ENCODE assay signal across 38 cellular contexts in the genomic region with DNA sequence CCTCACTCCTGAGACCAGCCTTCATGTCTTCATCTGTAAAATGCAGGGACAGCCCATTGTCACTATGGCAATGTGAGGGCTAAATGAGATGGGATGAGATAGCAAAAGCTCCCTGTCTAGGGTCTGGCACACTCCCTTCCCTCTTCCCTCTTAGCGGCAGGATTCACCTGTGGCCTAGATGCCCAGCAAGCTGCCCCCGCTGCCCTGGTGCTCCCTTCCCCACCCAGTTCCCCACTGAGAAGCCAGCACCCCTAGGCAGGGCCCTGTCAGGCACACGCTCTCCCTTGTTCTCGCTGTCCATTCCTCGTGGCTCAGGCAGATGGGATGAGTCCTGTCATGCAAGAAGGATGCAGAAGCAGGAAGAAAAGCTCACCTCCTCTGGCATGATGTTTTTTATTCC.
"Had no signal": no experiment of that assay in that cellular context is flagged by ENCODE, and none has a peak within 500 bp of the region (broad histone marks: within the 10 kb centered on the region; RNA-seq: fewer than 3 reads in every experiment).

No MANE protein-coding gene starts in this region.

- H3K4me3 Mint-ChIP-seq: activated B cell treated with CpG ODN at 0.5 μM for 24 hours; activated CD4-positive, alpha-beta memory T cell treated with anti-CD3 and anti-CD28 coated beads, Interleukin-2, amount 10 ng/mL, durations not matched to agents 7 days and 5 days; activated CD4-positive, alpha-beta T cell treated with anti-CD3 and anti-CD28 coated beads, Interleukin-2, amount 10 ng/mL, durations not matched to agents 24 days and 14 days; activated CD8-positive, alpha-beta memory T cell treated with anti-CD3 and anti-CD28 coated beads, Interleukin-2, amount 10 ng/mL, durations not matched to agents 7 days and 5 days; activated CD8-positive, alpha-beta T cell treated with anti-CD3 and anti-CD28 coated beads, Interleukin-2, amount 10 ng/mL, durations not matched to agents 7 days and 5 days; activated naive CD4-positive, alpha-beta T cell treated with anti-CD3 and anti-CD28 coated beads, Interleukin-2, amount 10 ng/mL, durations not matched to agents 7 days and 5 days; activated naive CD4-positive, alpha-beta T cell treated with anti-CD3 and anti-CD28 coated beads, Interleukin-2, amount 50 U/mL, for 24 hours; activated naive CD8-positive, alpha-beta T cell; activated naive CD8-positive, alpha-beta T cell treated with anti-CD3 and anti-CD28 coated beads, Interleukin-2, amount 10 ng/mL, durations not matched to agents 7 days and 5 days; activated naive CD8-positive, alpha-beta T cell treated with anti-CD3 and anti-CD28 coated beads, Interleukin-2, amount 50 U/mL, for 24 hours; activated T-cell treated with anti-CD3 and anti-CD28 coated beads, Interleukin-2, amount 50 U/mL, for 24 hours; central memory CD8-positive, alpha-beta T cell; T-helper 1 cell treated with Interleukin-12 subunit alpha and Interleukin-12 subunit beta and Interleukin-4 antibody, amounts not matched to agents 30 μg/mL and 1 μg/mL, for 36 hours; T-helper 2 cell treated with Interferon-gamma antibody and Interleukin-4, amounts not matched to agents 5 μg/mL and 100 μg/mL, for 36 hours had no signal

- H3K27me3 ChIP-seq: ascending aorta, brain microvascular endothelial cell, cardiac muscle cell had no signal

- H3K9me3 Mint-ChIP-seq: activated B cell treated with CpG ODN at 0.5 μM for 24 hours; activated CD4-positive, alpha-beta memory T cell treated with anti-CD3 and anti-CD28 coated beads, Interleukin-2, amount 10 ng/mL, durations not matched to agents 7 days and 5 days; activated CD4-positive, alpha-beta T cell treated with anti-CD3 and anti-CD28 coated beads, Interleukin-2, amount 10 ng/mL, durations not matched to agents 24 days and 14 days; activated naive CD4-positive, alpha-beta T cell treated with anti-CD3 and anti-CD28 coated beads, Interleukin-2, amount 10 ng/mL, durations not matched to agents 7 days and 5 days; activated naive CD4-positive, alpha-beta T cell treated with anti-CD3 and anti-CD28 coated beads, Interleukin-2, amount 50 U/mL, for 24 hours; activated naive CD8-positive, alpha-beta T cell treated with anti-CD3 and anti-CD28 coated beads, Interleukin-2, amount 10 ng/mL, durations not matched to agents 7 days and 5 days; activated naive CD8-positive, alpha-beta T cell treated with anti-CD3 and anti-CD28 coated beads, Interleukin-2, amount 50 U/mL, for 24 hours; activated T-cell treated with anti-CD3 and anti-CD28 coated beads, Interleukin-2, amount 50 U/mL, for 24 hours; activated T-helper 2 cell treated with anti-CD3 and anti-CD28 coated beads, Interferon-gamma antibody, Interleukin-2, Interleukin-4, amounts not matched to agents 10 μg/mL and 5 μg/mL and 100 μg/mL, durations not matched to agents 14 hours and 24 hours and 36 hours; central memory CD8-positive, alpha-beta T cell; T-helper 1 cell treated with Interleukin-12 subunit alpha and Interleukin-12 subunit beta and Interleukin-4 antibody, amounts not matched to agents 30 μg/mL and 1 μg/mL, for 36 hours; T-helper 2 cell treated with Interferon-gamma antibody and Interleukin-4, amounts not matched to agents 5 μg/mL and 100 μg/mL, for 36 hours had no signal

- FAIRE-seq: TTC549 had no signal

- H3K4me1 ChIP-seq: breast epithelium had no signal

- H3K27ac Mint-ChIP-seq: activated B cell treated with CpG ODN at 0.5 μM for 24 hours; activated CD4-positive, alpha-beta memory T cell treated with anti-CD3 and anti-CD28 coated beads, Interleukin-2, amount 10 ng/mL, durations not matched to agents 7 days and 5 days; activated CD4-positive, alpha-beta T cell treated with anti-CD3 and anti-CD28 coated beads, Interleukin-2, amount 10 ng/mL, durations not matched to agents 24 days and 14 days; activated CD8-positive, alpha-beta memory T cell treated with anti-CD3 and anti-CD28 coated beads, Interleukin-2, amount 10 ng/mL, durations not matched to agents 7 days and 5 days; activated CD8-positive, alpha-beta T cell treated with anti-CD3 and anti-CD28 coated beads, Interleukin-2, amount 10 ng/mL, durations not matched to agents 7 days and 5 days; activated naive CD4-positive, alpha-beta T cell treated with anti-CD3 and anti-CD28 coated beads, Interleukin-2, amount 10 ng/mL, durations not matched to agents 7 days and 5 days; activated naive CD4-positive, alpha-beta T cell treated with anti-CD3 and anti-CD28 coated beads, Interleukin-2, amount 50 U/mL, for 24 hours; activated naive CD8-positive, alpha-beta T cell; activated naive CD8-positive, alpha-beta T cell treated with anti-CD3 and anti-CD28 coated beads, Interleukin-2, amount 10 ng/mL, durations not matched to agents 7 days and 5 days; activated naive CD8-positive, alpha-beta T cell treated with anti-CD3 and anti-CD28 coated beads, Interleukin-2, amount 50 U/mL, for 24 hours; activated T-cell treated with anti-CD3 and anti-CD28 coated beads, Interleukin-2, amount 50 U/mL, for 24 hours; activated T-helper 2 cell treated with anti-CD3 and anti-CD28 coated beads, Interferon-gamma antibody, Interleukin-2, Interleukin-4, amounts not matched to agents 10 μg/mL and 5 μg/mL and 100 μg/mL, durations not matched to agents 14 hours and 24 hours and 36 hours; T-helper 1 cell treated with Interleukin-12 subunit alpha and Interleukin-12 subunit beta and Interleukin-4 antibody, amounts not matched to agents 30 μg/mL and 1 μg/mL, for 36 hours; T-helper 2 cell treated with Interferon-gamma antibody and Interleukin-4, amounts not matched to agents 5 μg/mL and 100 μg/mL, for 36 hours had no signal

- H3K36me3 Mint-ChIP-seq: activated CD8-positive, alpha-beta memory T cell treated with anti-CD3 and anti-CD28 coated beads, Interleukin-2, amount 10 ng/mL, durations not matched to agents 7 days and 5 days; activated naive CD4-positive, alpha-beta T cell treated with anti-CD3 and anti-CD28 coated beads, Interleukin-2, amount 10 ng/mL, durations not matched to agents 7 days and 5 days; activated naive CD4-positive, alpha-beta T cell treated with anti-CD3 and anti-CD28 coated beads, Interleukin-2, amount 50 U/mL, for 24 hours; activated naive CD8-positive, alpha-beta T cell; activated naive CD8-positive, alpha-beta T cell treated with anti-CD3 and anti-CD28 coated beads, Interleukin-2, amount 10 ng/mL, durations not matched to agents 7 days and 5 days had no signal

- H3K9me3 ChIP-seq: ascending aorta, breast epithelium had no signal

- H3K27me3 Mint-ChIP-seq: activated CD4-positive, alpha-beta memory T cell treated with anti-CD3 and anti-CD28 coated beads, Interleukin-2, amount 10 ng/mL, durations not matched to agents 7 days and 5 days; activated CD4-positive, alpha-beta T cell treated with anti-CD3 and anti-CD28 coated beads, Interleukin-2, amount 10 ng/mL, durations not matched to agents 24 days and 14 days; activated CD8-positive, alpha-beta memory T cell treated with anti-CD3 and anti-CD28 coated beads, Interleukin-2, amount 10 ng/mL, durations not matched to agents 7 days and 5 days; activated naive CD4-positive, alpha-beta T cell treated with anti-CD3 and anti-CD28 coated beads, Interleukin-2, amount 10 ng/mL, durations not matched to agents 7 days and 5 days; activated naive CD4-positive, alpha-beta T cell treated with anti-CD3 and anti-CD28 coated beads, Interleukin-2, amount 50 U/mL, for 24 hours; activated naive CD8-positive, alpha-beta T cell; activated naive CD8-positive, alpha-beta T cell treated with anti-CD3 and anti-CD28 coated beads, Interleukin-2, amount 10 ng/mL, durations not matched to agents 7 days and 5 days; activated naive CD8-positive, alpha-beta T cell treated with anti-CD3 and anti-CD28 coated beads, Interleukin-2, amount 50 U/mL, for 24 hours; central memory CD8-positive, alpha-beta T cell had no signal

- H3K4me1 Mint-ChIP-seq: activated B cell treated with CpG ODN at 0.5 μM for 24 hours; activated CD4-positive, alpha-beta memory T cell treated with anti-CD3 and anti-CD28 coated beads, Interleukin-2, amount 10 ng/mL, durations not matched to agents 7 days and 5 days; activated CD4-positive, alpha-beta T cell treated with anti-CD3 and anti-CD28 coated beads, Interleukin-2, amount 10 ng/mL, durations not matched to agents 24 days and 14 days; activated CD8-positive, alpha-beta memory T cell treated with anti-CD3 and anti-CD28 coated beads, Interleukin-2, amount 10 ng/mL, durations not matched to agents 7 days and 5 days; activated naive CD4-positive, alpha-beta T cell treated with anti-CD3 and anti-CD28 coated beads, Interleukin-2, amount 10 ng/mL, durations not matched to agents 7 days and 5 days; activated naive CD4-positive, alpha-beta T cell treated with anti-CD3 and anti-CD28 coated beads, Interleukin-2, amount 50 U/mL, for 24 hours; activated naive CD8-positive, alpha-beta T cell treated with anti-CD3 and anti-CD28 coated beads, Interleukin-2, amount 10 ng/mL, durations not matched to agents 7 days and 5 days; activated naive CD8-positive, alpha-beta T cell treated with anti-CD3 and anti-CD28 coated beads, Interleukin-2, amount 50 U/mL, for 24 hours; central memory CD8-positive, alpha-beta T cell had no signal

- H3K27ac ChIP-seq: ascending aorta, brain microvascular endothelial cell, breast epithelium, cardiac muscle cell, VCaP had no signal

- H3K36me3 ChIP-seq: ascending aorta, brain microvascular endothelial cell, breast epithelium, cardiac muscle cell had no signal

- H3K4me3 ChIP-seq: ascending aorta, breast epithelium, cardiac muscle cell had no signal

- DNase-seq: activated B cell treated with CpG ODN at 0.5 μM for 24 hours; activated CD4-positive, alpha-beta memory T cell treated with anti-CD3 and anti-CD28 coated beads, Interleukin-2, amount 10 ng/mL, durations not matched to agents 7 days and 5 days; activated CD4-positive, alpha-beta T cell treated with anti-CD3 and anti-CD28 coated beads for 4 hours; activated CD4-positive, alpha-beta T cell treated with anti-CD3 and anti-CD28 coated beads, Interleukin-2, amount 10 ng/mL, durations not matched to agents 24 days and 14 days; activated CD4-positive, alpha-beta T cell treated with anti-CD3 and anti-CD28 coated beads, Interleukin-2, amount 50 U/mL, for 1 hour; activated CD4-positive, alpha-beta T cell treated with anti-CD3 and anti-CD28 coated beads, Interleukin-2, amount 50 U/mL, for 4 hours; activated CD4-positive, CD25-positive, alpha-beta regulatory T cell treated with anti-CD3 and anti-CD28 coated beads, Interleukin-2, amount 50 U/mL, for 72 hours; activated CD8-positive, alpha-beta memory T cell treated with anti-CD3 and anti-CD28 coated beads for 24 hours; activated CD8-positive, alpha-beta memory T cell treated with anti-CD3 and anti-CD28 coated beads, Interleukin-2, amount 10 ng/mL, durations not matched to agents 7 days and 5 days; activated CD8-positive, alpha-beta memory T cell treated with anti-CD3 and anti-CD28 coated beads, Interleukin-2, amount 50 U/mL, for 48 hours; activated CD8-positive, alpha-beta T cell treated with anti-CD3 and anti-CD28 coated beads, Interleukin-2, amount 10 ng/mL, durations not matched to agents 7 days and 5 days; activated effector memory CD4-positive, alpha-beta T cell treated with Interleukin-2 at 50 U/mL for 16 hours; activated gamma-delta T cell; activated naive CD4-positive, alpha-beta T cell treated with anti-CD3 and anti-CD28 coated beads, Interleukin-2, amount 10 ng/mL, durations not matched to agents 7 days and 5 days; activated naive CD4-positive, alpha-beta T cell treated with Interleukin-2 at 50 U/mL for 16 hours; activated naive CD8-positive, alpha-beta T cell treated with anti-CD3 and anti-CD28 coated beads, Interleukin-2, amount 10 ng/mL, durations not matched to agents 7 days and 5 days; activated naive CD8-positive, alpha-beta T cell treated with anti-CD3 and anti-CD28 coated beads, Interleukin-2, amount 50 U/mL, for 24 hours; activated T-cell treated with anti-CD3 and anti-CD28 coated beads, Interleukin-2, amount 50 U/mL, for 24 hours; activated T-cell treated with anti-CD3 and anti-CD28 coated beads, Interleukin-2, amount 50 U/mL, for 48 hours; amygdala; anterior cingulate cortex; brain microvascular endothelial cell; caudate nucleus; cerebellar nuclear complex; T-helper 1 cell; T-helper 2 cell; T-helper 9 cell had no signal

- ATAC-seq: activated CD8-positive, alpha-beta memory T cell treated with anti-CD3 and anti-CD28 coated beads, Interleukin-2, amount 10 ng/mL, durations not matched to agents 7 days and 5 days; activated CD8-positive, alpha-beta T cell treated with anti-CD3 and anti-CD28 coated beads, Interleukin-2, amount 10 ng/mL, durations not matched to agents 7 days and 5 days; activated naive CD8-positive, alpha-beta T cell treated with anti-CD3 and anti-CD28 coated beads, Interleukin-2, amount 50 U/mL, for 24 hours had no signal
